In genomic region chr2:112782234-112782799, GRCh38 we compare ENCODE assay signal across 10 cellular contexts. TPM values are rescaled to one million over a fixed set of nuclear protein-coding genes. Genes with fewer than 3 reads are reported as not detected.
A peak's percentile ranks its signal among the peaks of the same experiment; 100 is the strongest.
DNase-seq lines count a peak whose midpoint lies in the region; ATAC-seq lines count a peak whose summit lies in the region.
"Had no signal": no experiment of that assay in that cellular context is flagged by ENCODE, and none has a peak within 500 bp of the region (broad histone marks: within the 10 kb centered on the region; RNA-seq: fewer than 3 reads in every experiment).

No MANE protein-coding gene starts in this region.

- H3K9me3 Mint-ChIP-seq in naive B cell = no peaks in the 10 kb centered on the region

- peaks cover 0 to 7% (median 4%) of the 10 kb centered on the region in 3 donors for H3K27me3 Mint-ChIP-seq in naive B cell

- peak overlapping the region in 3 of 6 donors; percentile 35 to 68 (median 57) for H3K27ac Mint-ChIP-seq in naive B cell
- H3K27ac Mint-ChIP-seq: activated CD8-positive, alpha-beta memory T cell treated with anti-CD3 and anti-CD28 coated beads, Interleukin-2, amount 10 ng/mL, durations not matched to agents 7 days and 5 days had no signal

- peaks cover 0 to under 1% of the 10 kb centered on the region in 2 donors for H3K36me3 Mint-ChIP-seq in naive B cell

- ATAC-seq in GM18907 (IDR thresholded peaks at IDR 0.05; ENCODE audit: unreplicated experiment) = peak; percentile 92
- peak; percentile 85 for ATAC-seq in GM21619 (IDR thresholded peaks at IDR 0.05; ENCODE audit: unreplicated experiment)
- peak; percentile 72 for ATAC-seq in HG03196 (IDR thresholded peaks at IDR 0.05; ENCODE audit: unreplicated experiment)
- peak; percentile 51 to 78 for ATAC-seq in naive B cell (ENCODE audit: low read depth in 2 of 2)
- ATAC-seq: activated CD8-positive, alpha-beta memory T cell treated with anti-CD3 and anti-CD28 coated beads, Interleukin-2, amount 10 ng/mL, durations not matched to agents 7 days and 5 days; SK-N-SH treated with all-trans-retinoic acid at 6 μM for 48 hours had no signal

- H3K4me3 Mint-ChIP-seq in naive B cell = peak overlapping the region in 2 of 8 donors; percentile 25 to 29
- H3K4me3 Mint-ChIP-seq: activated CD8-positive, alpha-beta memory T cell treated with anti-CD3 and anti-CD28 coated beads, Interleukin-2, amount 10 ng/mL, durations not matched to agents 7 days and 5 days had no signal

- DNase-seq in naive B cell (no peak), Ammon's horn (ENCODE audit: low spot score) (no peak)
- DNase-seq in activated CD4-positive, CD25-positive, alpha-beta regulatory T cell (lab: John Stamatoyannopoulos, UW) = no peak
- DNase-seq in activated T-cell treated with anti-CD3 and anti-CD28 coated beads, Interleukin-2, amount 50 U/mL, for 1 hour = no peak
- DNase-seq: activated CD8-positive, alpha-beta memory T cell treated with anti-CD3 and anti-CD28 coated beads, Interleukin-2, amount 10 ng/mL, durations not matched to agents 7 days and 5 days; left ventricle myocardium inferior had no signal

- H3K4me1 Mint-ChIP-seq in naive B cell = peaks cover 26 to 29% (median 28%) of the 10 kb centered on the region in 3 donors

RNA-seq across cellular contexts. Expression of gene IL1A, which starts 2.0 kb away (rescaled TPM):
- polyA plus RNA-seq in naive B cell (ENCODE audit: low read depth in 6 of 6) = not detected

RNA-seq across cellular contexts. Expression of gene CKAP2L, which starts 17.9 kb away (rescaled TPM):
- polyA plus RNA-seq in naive B cell (ENCODE audit: low read depth in 6 of 6) = under 1 TPM in 1 of 6 donors, not detected in 5; 0.16 TPM

RNA-seq across cellular contexts. Expression of gene IL1B, which starts 54.3 kb away (rescaled TPM):
- under 1 TPM in 2 of 6 donors, not detected in 4; 0.35 to 0.37 TPM for polyA plus RNA-seq in naive B cell (ENCODE audit: low read depth in 6 of 6)
